ENCODE assay signal across 14 cellular contexts in genomic region chr6:81263531-81264168, GRCh38.
"Had no signal": no experiment of that assay in that cellular context is flagged by ENCODE, and none has a peak within 500 bp of the region (broad histone marks: within the 10 kb centered on the region; RNA-seq: fewer than 3 reads in every experiment).

No MANE protein-coding gene starts in this region.

- H3K4me3 ChIP-seq: mucosa of descending colon, suprapubic skin, tibial artery had no signal

- H3K9me3 ChIP-seq: mucosa of descending colon, suprapubic skin, tibial artery had no signal

- H3K36me3 Mint-ChIP-seq: naive thymus-derived CD8-positive, alpha-beta T cell; stimulated activated naive B cell treated with anti-CD40 and anti-IgM and Interleukin-4, amounts not matched to agents 10 μg/mL and 1 μg/mL and 100 μg/mL, for 72 hours had no signal

- H3K27ac ChIP-seq: suprapubic skin had no signal

- H3K27me3 ChIP-seq: suprapubic skin, tibial artery had no signal

- H3K36me3 ChIP-seq: suprapubic skin, tibial artery had no signal

- H3K27ac Mint-ChIP-seq: naive thymus-derived CD8-positive, alpha-beta T cell; stimulated activated naive B cell treated with anti-CD40 and anti-IgM and Interleukin-4, amounts not matched to agents 10 μg/mL and 1 μg/mL and 100 μg/mL, for 72 hours had no signal

- H3K4me3 Mint-ChIP-seq: naive thymus-derived CD8-positive, alpha-beta T cell; stimulated activated naive B cell treated with anti-CD40 and anti-IgM and Interleukin-4, amounts not matched to agents 10 μg/mL and 1 μg/mL and 100 μg/mL, for 72 hours had no signal

- H3K4me1 ChIP-seq: suprapubic skin had no signal

- ATAC-seq: esophagus mucosa; left cardiac atrium; mucosa of descending colon; naive thymus-derived CD8-positive, alpha-beta T cell; stimulated activated naive B cell treated with anti-CD40 and anti-IgM and Interleukin-4, amounts not matched to agents 10 μg/mL and 1 μg/mL and 100 μg/mL, for 72 hours had no signal

- H3K4me1 Mint-ChIP-seq: naive thymus-derived CD8-positive, alpha-beta T cell; stimulated activated naive B cell treated with anti-CD40 and anti-IgM and Interleukin-4, amounts not matched to agents 10 μg/mL and 1 μg/mL and 100 μg/mL, for 72 hours had no signal

- DNase-seq: effector memory CD4-positive, alpha-beta T cell; glutamatergic neuron; islet precursor cell; left cardiac atrium; mammary epithelial cell; naive thymus-derived CD8-positive, alpha-beta T cell; stimulated activated CD4-positive, alpha-beta T cell treated with anti-CD3 and anti-CD28 coated beads, Interleukin-15, amount 100 ng/mL, for 24 hours; stimulated activated CD4-positive, alpha-beta T cell treated with anti-CD3 and anti-CD28 coated beads, Interleukin-1b, Interleukin-23, amount 100 ng/mL, for 48 hours; stimulated activated CD4-positive, alpha-beta T cell treated with anti-CD3 and anti-CD28 coated beads, Interleukin-4, amount 100 ng/mL, for 24 hours; stimulated activated naive B cell treated with anti-CD40 and anti-IgM and Interleukin-4, amounts not matched to agents 10 μg/mL and 1 μg/mL and 100 μg/mL, for 72 hours; tibial artery had no signal
